In genomic region chr19:982567-983170, GRCh38 we compare ENCODE assay signal across 8 cellular contexts. TPM values are rescaled to one million over a fixed set of nuclear protein-coding genes. Genes with fewer than 3 reads are reported as not detected.
A peak's percentile ranks its signal among the peaks of the same experiment; 100 is the strongest.
DNase-seq lines count a peak whose midpoint lies in the region; ATAC-seq and TF ChIP-seq lines count a peak whose summit lies in the region.

No MANE protein-coding gene starts in this region.

- peak; percentile 90 for TF ChIP-seq CTCF in DOHH2 (IDR thresholded peaks at IDR 0.05; ENCODE audit: low read depth, low read length, poor library complexity, severe bottlenecking)

- H3K27ac ChIP-seq in DOHH2 (ENCODE audit: low read depth, low read length) (no peak overlapping the region), mesendoderm (ENCODE audit: low read depth, low read length) (no peak overlapping the region)

- H2BK15ac ChIP-seq in mesendoderm (replicated peaks; ENCODE audit: low read depth) = no peak overlapping the region

- H3F3A ChIP-seq in DOHH2 (ENCODE audit: control insufficient read depth, insufficient read depth) = peaks cover 4% of the 10 kb centered on the region

- 0 out of 2 replicates have a peak overlapping the region, but pooled peaks have one; percentile 35 for H3K4me3 ChIP-seq in DOHH2 (ENCODE audit: low read length)
- no peak overlapping the region for H3K4me3 ChIP-seq in mesendoderm (ENCODE audit: low read length)

- H2BK5ac ChIP-seq in mesendoderm (ENCODE audit: low read length) = no peak overlapping the region

- DNase-seq in HEK293T (ENCODE audit: extremely low spot score) = peak; percentile 92
- peak; percentile 53 for DNase-seq in NCI-H2171 (lab: John Stamatoyannopoulos, UW)
- peak; percentile 79 to 82 for DNase-seq in activated CD4-positive, alpha-beta T cell treated with anti-CD3 and anti-CD28 coated beads, Interleukin-2, amount 50 U/mL, for 48 hours
- peak; percentile 67 for DNase-seq in effector CD4-positive, alpha-beta T cell
- peak; percentile 70 for DNase-seq in mesendoderm
- peak; percentile 55 for DNase-seq in stimulated activated CD8-positive, alpha-beta memory T cell treated with anti-CD3 and anti-CD28 coated beads, Interleukin-15, amount 100 ng/mL, for 1 hour (ENCODE audit: low read depth)

- peaks cover 17% of the 10 kb centered on the region for H3K79me2 ChIP-seq in DOHH2 (ENCODE audit: control insufficient read depth, low read length)
- H3K79me2 ChIP-seq in mesendoderm (ENCODE audit: control insufficient read depth, insufficient read depth, low read length) = peaks cover 11% of the 10 kb centered on the region

- H3K4ac ChIP-seq in mesendoderm (ENCODE audit: low read depth, low read length) = no peak overlapping the region

- H3K18ac ChIP-seq in mesendoderm (ENCODE audit: low read length) = no peak overlapping the region

- H3K9me3 ChIP-seq in DOHH2 (ENCODE audit: control insufficient read depth, insufficient read depth, low read length) = no peaks in the 10 kb centered on the region

- peak overlapping the region; percentile 50 for H3K4me2 ChIP-seq in DOHH2 (ENCODE audit: low read length)
- H3K4me2 ChIP-seq in mesendoderm (ENCODE audit: low read length) = peak overlapping the region; percentile 38

- H3K23ac ChIP-seq in mesendoderm (ENCODE audit: low read length) = no peak overlapping the region

- H2AK5ac ChIP-seq in mesendoderm (ENCODE audit: low read length) = no peak overlapping the region

- no peaks in the 10 kb centered on the region for H3K9me2 ChIP-seq in DOHH2 (replicated peaks; ENCODE audit: control insufficient read depth, low read length)

- H3K9ac ChIP-seq in mesendoderm (ENCODE audit: low read length) = peak overlapping the region; percentile 36

- H3K36me3 ChIP-seq in DOHH2 (ENCODE audit: control insufficient read depth, low read length) (peaks cover 19% of the 10 kb centered on the region), mesendoderm (ENCODE audit: control insufficient read depth, insufficient read depth, low read length) (peaks cover 6% of the 10 kb centered on the region)

- no peak for ATAC-seq in GM18867 (IDR thresholded peaks at IDR 0.05; ENCODE audit: unreplicated experiment)

- H3K27me3 ChIP-seq in DOHH2 (ENCODE audit: control insufficient read depth, low read length) = peaks cover 13% of the 10 kb centered on the region
- no peaks in the 10 kb centered on the region for H3K27me3 ChIP-seq in mesendoderm (ENCODE audit: insufficient read depth, low read length, poor library complexity)

- H4K8ac ChIP-seq in mesendoderm (ENCODE audit: low read depth, low read length) = no peak overlapping the region

- peaks cover 6% of the 10 kb centered on the region for H3K79me1 ChIP-seq in mesendoderm (ENCODE audit: low read length)

- peak overlapping the region; percentile 80 for H3K56ac ChIP-seq in mesendoderm (ENCODE audit: low read length)

- no peaks in the 10 kb centered on the region for H4K20me1 ChIP-seq in DOHH2 (ENCODE audit: control insufficient read depth, insufficient read depth, low read depth, low read length)

- POLR2A ChIA-PET in HEK293T (lab: Yijun Ruan, JAX) = no interaction called here

- H2BK120ac ChIP-seq in mesendoderm (ENCODE audit: low read depth, low read length) = no peak overlapping the region

- no CpG with 5 or more reads among the region's 46 CpGs for WGBS in mesendoderm (ENCODE audit: extremely low coverage, insufficient coverage, low lambda C conversion rate)

- CTCF ChIA-PET in HEK293T (lab: Yijun Ruan, JAX) = interaction anchor here (1.5 kb wide), 1 partner anchor 60 kb away, joined by 4 read pairs; no protein-coding TSS in a partner anchor

- H3K4me1 ChIP-seq in DOHH2 (ENCODE audit: control insufficient read depth, low read length) (peaks cover 20% of the 10 kb centered on the region), mesendoderm (ENCODE audit: control insufficient read depth, low read depth, low read length) (peaks cover 6% of the 10 kb centered on the region)

- H4K5ac ChIP-seq in mesendoderm (ENCODE audit: low read length) = no peak overlapping the region

TF ChIP-seq in HEK293T, 16 proteins besides CTCF, POLR2A, EP300 and RAD21:
- TF ChIP-seq TARDBP (IDR thresholded peaks at IDR 0.05) (no peak), ELF4 (IDR thresholded peaks at IDR 0.05) (no peak), FOXM1 (IDR thresholded peaks at IDR 0.05; ENCODE audit: borderline replicate concordance) (peak; percentile 22; the same call in 1 of the 2 replicates), CTBP1 (IDR thresholded peaks at IDR 0.05; ENCODE audit: borderline replicate concordance) (no peak), NFRKB (IDR thresholded peaks at IDR 0.05) (no peak), ARNT (IDR thresholded peaks at IDR 0.05) (peak; percentile 68; the same call in 1 of the 2 replicates), PKNOX1 (IDR thresholded peaks at IDR 0.05) (no peak), LEF1 (IDR thresholded peaks at IDR 0.05; ENCODE audit: borderline replicate concordance) (peak; percentile 82; the same call in 1 of the 2 replicates), SUZ12 (IDR thresholded peaks at IDR 0.05) (no peak)

RNA-seq across cellular contexts. Expression of gene WDR18, which starts 1.5 kb away (rescaled TPM):
- 61.9 TPM for polyA plus RNA-seq in mesendoderm (2013, experiment 1 of 2)
- 58.1 TPM for polyA plus RNA-seq in mesendoderm (2013, experiment 2 of 2)

RNA-seq across cellular contexts. Expression of gene GRIN3B, which starts 17.6 kb away (rescaled TPM):
- polyA plus RNA-seq in mesendoderm (2013, experiment 1 of 2) = 0.06 TPM
- 0.10 TPM for polyA plus RNA-seq in mesendoderm (2013, experiment 2 of 2)

RNA-seq across cellular contexts. Expression of gene TMEM259, which starts 38.3 kb away (rescaled TPM):
- polyA plus RNA-seq in mesendoderm (2013, experiment 1 of 2) = 82.5 TPM
- polyA plus RNA-seq in mesendoderm (2013, experiment 2 of 2) = 81.3 TPM

RNA-seq across cellular contexts. Expression of gene RNU6-2, which starts 38.7 kb away (rescaled TPM):
- polyA plus RNA-seq in mesendoderm (2013, experiment 1 of 2) = not detected
- not detected for polyA plus RNA-seq in mesendoderm (2013, experiment 2 of 2)

RNA-seq across cellular contexts. Expression of gene CNN2, which starts 43.7 kb away (rescaled TPM):
- 595 TPM for polyA plus RNA-seq in mesendoderm (2013, experiment 1 of 2)
- polyA plus RNA-seq in mesendoderm (2013, experiment 2 of 2) = 606 TPM
